8 cellular contexts compared by ENCODE assay signal in genomic region chr13:38348890-38349289, GRCh38. TPM values are rescaled to one million over a fixed set of nuclear protein-coding genes. Genes with fewer than 3 reads are reported as not detected.
DNase-seq lines count a peak whose midpoint lies in the region; ATAC-seq and TF ChIP-seq lines count a peak whose summit lies in the region.

No MANE protein-coding gene starts in this region.

- peak overlapping the region; percentile 98 for H3K4me3 ChIP-seq in parathyroid adenoma (ENCODE audit: low read depth, low read length)

- DNase-seq in activated T-cell treated with anti-CD3 and anti-CD28 coated beads for 24 hours (ENCODE audit: low read depth): peak; percentile 16
- DNase-seq in foreskin keratinocyte: peak; percentile 50 to 78
- no peak for DNase-seq in NCI-H2107 (lab: John Stamatoyannopoulos, UW)
- DNase-seq in mucosa of gallbladder (ENCODE audit: low spot score): no peak

- peak overlapping the region; percentile 98 for H3K27ac ChIP-seq in foreskin keratinocyte
- peak overlapping the region; percentile 84 for H3K27ac ChIP-seq in parathyroid adenoma

- no peaks in the 10 kb centered on the region for H3K27me3 ChIP-seq in foreskin keratinocyte
- no peaks in the 10 kb centered on the region for H3K27me3 ChIP-seq in parathyroid adenoma (ENCODE audit: control insufficient read depth, insufficient read depth, low read length)

- peak overlapping the region; percentile 64 for H2AFZ ChIP-seq in parathyroid adenoma

- H3K9me3 ChIP-seq in ES-I3 (ENCODE audit: control insufficient read depth, insufficient read depth, low read length) (no peaks in the 10 kb centered on the region), parathyroid adenoma (ENCODE audit: control insufficient read depth, low read length) (no peaks in the 10 kb centered on the region)

- no peak for TF ChIP-seq CTCF in foreskin keratinocyte (conservative IDR thresholded peaks at IDR 0.05)
- TF ChIP-seq CTCF in parathyroid adenoma (IDR thresholded peaks at IDR 0.05): no peak

- ATAC-seq in GM21619 (IDR thresholded peaks at IDR 0.05; ENCODE audit: unreplicated experiment) (peak; percentile 7), foreskin keratinocyte (peak; percentile 69)

- H3K4me2 ChIP-seq in parathyroid adenoma (ENCODE audit: low read length): peak overlapping the region; percentile 87

- H3K36me3 ChIP-seq in ES-I3 (ENCODE audit: insufficient read depth, low read length) (0 out of 2 replicates have a peak, but pooled peaks cover 3% of the 10 kb centered on the region), parathyroid adenoma (ENCODE audit: control insufficient read depth, insufficient read depth, low read length) (no peaks in the 10 kb centered on the region)

- H3K79me2 ChIP-seq in parathyroid adenoma: peaks cover 5% of the 10 kb centered on the region

- no peak for TF ChIP-seq RAD21 in Ishikawa (IDR thresholded peaks at IDR 0.05; ENCODE audit: low read depth)

- H3K9ac ChIP-seq in ES-I3 (ENCODE audit: low read depth, low read length) (peak overlapping the region; percentile 65), parathyroid adenoma (no peak overlapping the region)

- no peak for TF ChIP-seq EP300 in Ishikawa (IDR thresholded peaks at IDR 0.05; ENCODE audit: borderline replicate concordance)

- H3K4me1 ChIP-seq in ES-I3 (ENCODE audit: insufficient read depth, low read length) (peaks cover 22% of the 10 kb centered on the region; the same call in 1 of the 2 replicates), foreskin keratinocyte (peaks cover 11% of the 10 kb centered on the region), parathyroid adenoma (no peaks in the 10 kb centered on the region)

TF ChIP-seq in Ishikawa, 13 proteins besides CTCF, POLR2A, EP300 and RAD21:
- 0 out of 2 replicates have a peak, but pooled peaks have one; percentile 8 for TF ChIP-seq MAX (IDR thresholded peaks at IDR 0.05)
- TF ChIP-seq ZBTB7A (IDR thresholded peaks at IDR 0.05; ENCODE audit: low read depth): no peak

RNA-seq across cellular contexts. Expression of gene UFM1, which starts 0.8 kb away (rescaled TPM):
- total RNA-seq in foreskin keratinocyte: 44.6 and 52.8 TPM in 2 replicates
- polyA plus RNA-seq in foreskin keratinocyte: 24.9 and 26.9 TPM in 2 replicates
- total RNA-seq in mucosa of gallbladder: 50.0 TPM

Comparison
In these comparisons a context has a peak if more than half of its experiments do, and no peak if none do; other contexts are left out.
1. DNase-seq: peak in activated T-cell treated with anti-CD3 and anti-CD28 coated beads for 24 hours (single experiment) and foreskin keratinocyte (2 of 2); none in NCI-H2107 (single experiment) and mucosa of gallbladder (single experiment).